In the genomic region with DNA sequence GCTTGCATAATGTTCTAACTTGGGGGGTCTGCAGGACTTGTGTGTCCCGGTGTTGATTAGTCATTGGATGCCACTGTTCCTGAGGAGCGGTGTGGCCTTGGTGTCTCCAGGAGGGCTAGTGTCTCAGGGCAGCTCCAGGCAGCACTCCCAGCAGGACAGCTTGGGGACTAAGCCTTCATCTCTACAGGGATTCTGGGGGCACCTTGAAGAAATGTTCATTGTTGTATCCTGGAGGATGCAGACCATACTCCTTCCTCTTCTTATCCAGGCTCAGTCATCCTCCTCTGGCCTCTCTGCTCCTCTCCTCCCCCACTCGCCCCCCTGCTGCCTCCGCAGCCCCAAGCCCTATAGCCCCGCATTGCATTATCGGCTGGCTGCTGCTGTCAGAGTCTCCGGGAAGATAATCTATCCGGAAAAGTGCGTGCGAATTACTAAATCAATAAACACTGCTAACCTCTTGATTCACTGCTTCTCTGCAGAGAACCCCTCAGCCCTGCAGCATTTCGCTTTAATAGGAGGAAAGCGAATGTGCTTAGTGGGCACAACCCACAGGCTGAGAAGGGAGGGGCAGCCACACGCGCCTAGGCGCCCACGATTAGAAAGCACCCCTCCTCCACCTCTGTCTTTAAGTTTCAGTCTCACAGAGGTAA, we compare ENCODE assay signal across 1 cellular context.
TF ChIP-seq lines count a peak whose summit lies in the region.

No MANE protein-coding gene starts in this region.

TF ChIP-seq in H1, 55 proteins besides CTCF, POLR2A, EP300 and RAD21:
- TF ChIP-seq KDM5A (IDR thresholded peaks at IDR 0.05; ENCODE audit: low read length) (no peak), CTBP2 (IDR thresholded peaks at IDR 0.05; ENCODE audit: borderline replicate concordance, insufficient read depth, insufficient read length, low read length) (no peak), SP1 (IDR thresholded peaks at IDR 0.05; ENCODE audit: low read depth, low read length) (no peak), NANOG (IDR thresholded peaks at IDR 0.05; ENCODE audit: insufficient read depth, low read depth, low read length, poor library complexity, severe bottlenecking) (no peak), BCL11A (IDR thresholded peaks at IDR 0.05; ENCODE audit: low read depth in 2 of 2, low read length in 2 of 2) (no peak), SIX5 (IDR thresholded peaks at IDR 0.05; ENCODE audit: low read depth, low read length) (no peak), KDM1A (IDR thresholded peaks at IDR 0.05; ENCODE audit: borderline replicate concordance, low read length) (no peak), RNF2 (IDR thresholded peaks at IDR 0.05; ENCODE audit: borderline replicate concordance, low read depth, low read length, missing control alignments, poor library complexity, severe bottlenecking) (no peak), RFX5 (IDR thresholded peaks at IDR 0.05; ENCODE audit: borderline replicate concordance, low read depth, low read length) (no peak), SUZ12 (IDR thresholded peaks at IDR 0.05; ENCODE audit: low read length) (no peak), HDAC2 (IDR thresholded peaks at IDR 0.05; ENCODE audit: borderline replicate concordance in 1 of 2, low read depth in 2 of 2, low read length in 2 of 2) (no peak), MAFK (IDR thresholded peaks at IDR 0.05; ENCODE audit: low read depth, low read length) (no peak), EGR1 (IDR thresholded peaks at IDR 0.05; ENCODE audit: borderline replicate concordance, low read depth, low read length) (no peak), GTF2F1 (IDR thresholded peaks at IDR 0.05; ENCODE audit: borderline replicate concordance, low read depth, low read length) (no peak)
- TF ChIP-seq, protein P1, sequence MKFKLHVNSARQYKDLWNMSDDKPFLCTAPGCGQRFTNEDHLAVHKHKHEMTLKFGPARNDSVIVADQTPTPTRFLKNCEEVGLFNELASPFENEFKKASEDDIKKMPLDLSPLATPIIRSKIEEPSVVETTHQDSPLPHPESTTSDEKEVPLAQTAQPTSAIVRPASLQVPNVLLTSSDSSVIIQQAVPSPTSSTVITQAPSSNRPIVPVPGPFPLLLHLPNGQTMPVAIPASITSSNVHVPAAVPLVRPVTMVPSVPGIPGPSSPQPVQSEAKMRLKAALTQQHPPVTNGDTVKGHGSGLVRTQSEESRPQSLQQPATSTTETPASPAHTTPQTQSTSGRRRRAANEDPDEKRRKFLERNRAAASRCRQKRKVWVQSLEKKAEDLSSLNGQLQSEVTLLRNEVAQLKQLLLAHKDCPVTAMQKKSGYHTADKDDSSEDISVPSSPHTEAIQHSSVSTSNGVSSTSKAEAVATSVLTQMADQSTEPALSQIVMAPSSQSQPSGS (IDR thresholded peaks at IDR 0.05; ENCODE audit: low read length) = no peak
- TF ChIP-seq, protein P2, sequence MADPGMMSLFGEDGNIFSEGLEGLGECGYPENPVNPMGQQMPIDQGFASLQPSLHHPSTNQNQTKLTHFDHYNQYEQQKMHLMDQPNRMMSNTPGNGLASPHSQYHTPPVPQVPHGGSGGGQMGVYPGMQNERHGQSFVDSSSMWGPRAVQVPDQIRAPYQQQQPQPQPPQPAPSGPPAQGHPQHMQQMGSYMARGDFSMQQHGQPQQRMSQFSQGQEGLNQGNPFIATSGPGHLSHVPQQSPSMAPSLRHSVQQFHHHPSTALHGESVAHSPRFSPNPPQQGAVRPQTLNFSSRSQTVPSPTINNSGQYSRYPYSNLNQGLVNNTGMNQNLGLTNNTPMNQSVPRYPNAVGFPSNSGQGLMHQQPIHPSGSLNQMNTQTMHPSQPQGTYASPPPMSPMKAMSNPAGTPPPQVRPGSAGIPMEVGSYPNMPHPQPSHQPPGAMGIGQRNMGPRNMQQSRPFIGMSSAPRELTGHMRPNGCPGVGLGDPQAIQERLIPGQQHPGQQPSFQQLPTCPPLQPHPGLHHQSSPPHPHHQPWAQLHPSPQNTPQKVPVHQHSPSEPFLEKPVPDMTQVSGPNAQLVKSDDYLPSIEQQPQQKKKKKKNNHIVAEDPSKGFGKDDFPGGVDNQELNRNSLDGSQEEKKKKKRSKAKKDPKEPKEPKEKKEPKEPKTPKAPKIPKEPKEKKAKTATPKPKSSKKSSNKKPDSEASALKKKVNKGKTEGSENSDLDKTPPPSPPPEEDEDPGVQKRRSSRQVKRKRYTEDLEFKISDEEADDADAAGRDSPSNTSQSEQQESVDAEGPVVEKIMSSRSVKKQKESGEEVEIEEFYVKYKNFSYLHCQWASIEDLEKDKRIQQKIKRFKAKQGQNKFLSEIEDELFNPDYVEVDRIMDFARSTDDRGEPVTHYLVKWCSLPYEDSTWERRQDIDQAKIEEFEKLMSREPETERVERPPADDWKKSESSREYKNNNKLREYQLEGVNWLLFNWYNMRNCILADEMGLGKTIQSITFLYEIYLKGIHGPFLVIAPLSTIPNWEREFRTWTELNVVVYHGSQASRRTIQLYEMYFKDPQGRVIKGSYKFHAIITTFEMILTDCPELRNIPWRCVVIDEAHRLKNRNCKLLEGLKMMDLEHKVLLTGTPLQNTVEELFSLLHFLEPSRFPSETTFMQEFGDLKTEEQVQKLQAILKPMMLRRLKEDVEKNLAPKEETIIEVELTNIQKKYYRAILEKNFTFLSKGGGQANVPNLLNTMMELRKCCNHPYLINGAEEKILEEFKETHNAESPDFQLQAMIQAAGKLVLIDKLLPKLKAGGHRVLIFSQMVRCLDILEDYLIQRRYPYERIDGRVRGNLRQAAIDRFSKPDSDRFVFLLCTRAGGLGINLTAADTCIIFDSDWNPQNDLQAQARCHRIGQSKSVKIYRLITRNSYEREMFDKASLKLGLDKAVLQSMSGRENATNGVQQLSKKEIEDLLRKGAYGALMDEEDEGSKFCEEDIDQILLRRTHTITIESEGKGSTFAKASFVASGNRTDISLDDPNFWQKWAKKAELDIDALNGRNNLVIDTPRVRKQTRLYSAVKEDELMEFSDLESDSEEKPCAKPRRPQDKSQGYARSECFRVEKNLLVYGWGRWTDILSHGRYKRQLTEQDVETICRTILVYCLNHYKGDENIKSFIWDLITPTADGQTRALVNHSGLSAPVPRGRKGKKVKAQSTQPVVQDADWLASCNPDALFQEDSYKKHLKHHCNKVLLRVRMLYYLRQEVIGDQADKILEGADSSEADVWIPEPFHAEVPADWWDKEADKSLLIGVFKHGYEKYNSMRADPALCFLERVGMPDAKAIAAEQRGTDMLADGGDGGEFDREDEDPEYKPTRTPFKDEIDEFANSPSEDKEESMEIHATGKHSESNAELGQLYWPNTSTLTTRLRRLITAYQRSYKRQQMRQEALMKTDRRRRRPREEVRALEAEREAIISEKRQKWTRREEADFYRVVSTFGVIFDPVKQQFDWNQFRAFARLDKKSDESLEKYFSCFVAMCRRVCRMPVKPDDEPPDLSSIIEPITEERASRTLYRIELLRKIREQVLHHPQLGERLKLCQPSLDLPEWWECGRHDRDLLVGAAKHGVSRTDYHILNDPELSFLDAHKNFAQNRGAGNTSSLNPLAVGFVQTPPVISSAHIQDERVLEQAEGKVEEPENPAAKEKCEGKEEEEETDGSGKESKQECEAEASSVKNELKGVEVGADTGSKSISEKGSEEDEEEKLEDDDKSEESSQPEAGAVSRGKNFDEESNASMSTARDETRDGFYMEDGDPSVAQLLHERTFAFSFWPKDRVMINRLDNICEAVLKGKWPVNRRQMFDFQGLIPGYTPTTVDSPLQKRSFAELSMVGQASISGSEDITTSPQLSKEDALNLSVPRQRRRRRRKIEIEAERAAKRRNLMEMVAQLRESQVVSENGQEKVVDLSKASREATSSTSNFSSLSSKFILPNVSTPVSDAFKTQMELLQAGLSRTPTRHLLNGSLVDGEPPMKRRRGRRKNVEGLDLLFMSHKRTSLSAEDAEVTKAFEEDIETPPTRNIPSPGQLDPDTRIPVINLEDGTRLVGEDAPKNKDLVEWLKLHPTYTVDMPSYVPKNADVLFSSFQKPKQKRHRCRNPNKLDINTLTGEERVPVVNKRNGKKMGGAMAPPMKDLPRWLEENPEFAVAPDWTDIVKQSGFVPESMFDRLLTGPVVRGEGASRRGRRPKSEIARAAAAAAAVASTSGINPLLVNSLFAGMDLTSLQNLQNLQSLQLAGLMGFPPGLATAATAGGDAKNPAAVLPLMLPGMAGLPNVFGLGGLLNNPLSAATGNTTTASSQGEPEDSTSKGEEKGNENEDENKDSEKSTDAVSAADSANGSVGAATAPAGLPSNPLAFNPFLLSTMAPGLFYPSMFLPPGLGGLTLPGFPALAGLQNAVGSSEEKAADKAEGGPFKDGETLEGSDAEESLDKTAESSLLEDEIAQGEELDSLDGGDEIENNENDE (IDR thresholded peaks at IDR 0.05; ENCODE audit: insufficient replicate concordance, low read length) = no peak
